Comparison of ENCODE assay signal across 28 cellular contexts in the genomic region with DNA sequence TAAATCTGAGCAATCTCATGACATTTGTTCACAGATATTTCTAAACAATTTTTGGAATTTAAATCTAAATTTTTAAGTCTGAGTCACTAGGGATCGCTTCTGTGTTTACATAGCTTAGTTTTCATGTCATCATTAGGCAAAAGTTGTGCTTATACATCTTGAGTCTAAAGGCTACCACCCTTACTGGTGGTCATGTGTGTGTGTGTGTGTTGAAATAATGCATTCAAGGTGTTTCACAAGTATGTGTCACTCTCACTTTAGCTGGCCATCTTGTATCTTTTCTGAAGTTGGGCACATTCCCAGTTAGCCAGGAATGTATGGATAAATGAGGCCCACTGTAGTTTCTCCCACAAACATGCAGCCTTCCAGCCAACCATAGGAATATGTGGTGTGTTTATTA.
"Had no signal": no experiment of that assay in that cellular context is flagged by ENCODE, and none has a peak within 500 bp of the region (broad histone marks: within the 10 kb centered on the region; RNA-seq: fewer than 3 reads in every experiment).

No MANE protein-coding gene starts in this region.

- DNase-seq: activated CD4-positive, alpha-beta T cell treated with anti-CD3 and anti-CD28 coated beads, Interleukin-2, amount 10 ng/mL, durations not matched to agents 7 days and 5 days; activated CD8-positive, alpha-beta memory T cell treated with anti-CD3 and anti-CD28 coated beads, Interleukin-2, amount 10 ng/mL, durations not matched to agents 7 days and 5 days; activated CD8-positive, alpha-beta T cell treated with anti-CD3 and anti-CD28 coated beads for 36 hours; activated gamma-delta T cell; activated naive CD4-positive, alpha-beta T cell treated with anti-CD3 and anti-CD28 coated beads, Interleukin-2, amount 50 U/mL, for 16 hours; activated naive CD8-positive, alpha-beta T cell treated with anti-CD3 and anti-CD28 coated beads, Interleukin-2, amount 50 U/mL, for 24 hours; anterior cingulate cortex; colonic mucosa; gastrocnemius medialis; heart left ventricle; islet precursor cell; left cardiac atrium; mucosa of descending colon; nephron progenitor cell; nucleus accumbens; small intestine; stimulated activated CD4-positive, alpha-beta T cell treated with anti-CD3 and anti-CD28 coated beads, Interleukin-2, amount 100 ng/mL, for 24 hours; stimulated activated naive CD8-positive, alpha-beta T cell treated with anti-CD3 and anti-CD28 coated beads, Interleukin-15, amount 100 ng/mL, for 72 hours; transverse colon; uterus had no signal

- H3K27me3 Mint-ChIP-seq: activated CD4-positive, alpha-beta T cell treated with anti-CD3 and anti-CD28 coated beads, Interleukin-2, amount 10 ng/mL, durations not matched to agents 7 days and 5 days; activated CD8-positive, alpha-beta memory T cell treated with anti-CD3 and anti-CD28 coated beads, Interleukin-2, amount 10 ng/mL, durations not matched to agents 7 days and 5 days; activated CD8-positive, alpha-beta T cell treated with anti-CD3 and anti-CD28 coated beads for 36 hours; activated naive CD8-positive, alpha-beta T cell treated with anti-CD3 and anti-CD28 coated beads, Interleukin-2, amount 50 U/mL, for 24 hours; brain; central memory CD8-positive, alpha-beta T cell; stimulated activated naive CD8-positive, alpha-beta T cell treated with anti-CD3 and anti-CD28 coated beads, Interleukin-15, amount 100 ng/mL, for 72 hours had no signal

- H3K36me3 Mint-ChIP-seq: activated CD8-positive, alpha-beta memory T cell treated with anti-CD3 and anti-CD28 coated beads, Interleukin-2, amount 10 ng/mL, durations not matched to agents 7 days and 5 days; brain; stimulated activated effector memory CD8-positive, alpha-beta T cell treated with anti-CD3 and anti-CD28 coated beads, Interleukin-12 subunit alpha, Interleukin-12 subunit beta, amount 100 ng/mL, for 72 hours had no signal

- H3K27ac Mint-ChIP-seq: activated CD4-positive, alpha-beta T cell treated with anti-CD3 and anti-CD28 coated beads, Interleukin-2, amount 10 ng/mL, durations not matched to agents 7 days and 5 days; activated CD8-positive, alpha-beta memory T cell treated with anti-CD3 and anti-CD28 coated beads, Interleukin-2, amount 10 ng/mL, durations not matched to agents 7 days and 5 days; activated CD8-positive, alpha-beta T cell treated with anti-CD3 and anti-CD28 coated beads for 36 hours; activated naive CD8-positive, alpha-beta T cell treated with anti-CD3 and anti-CD28 coated beads, Interleukin-2, amount 50 U/mL, for 24 hours; activated T-helper 1 cell treated with anti-CD3 and anti-CD28 coated beads, Interleukin-12 subunit alpha, Interleukin-12 subunit beta, Interleukin-2, Interleukin-4 antibody, amounts not matched to agents 30 ng/mL and 10 ng/mL and 1 ng/mL, durations not matched to agents 14 hours and 24 hours and 36 hours; brain; nephron progenitor cell; stimulated activated effector memory CD8-positive, alpha-beta T cell treated with anti-CD3 and anti-CD28 coated beads, Interleukin-12 subunit alpha, Interleukin-12 subunit beta, amount 100 ng/mL, for 72 hours; stimulated activated naive CD8-positive, alpha-beta T cell treated with anti-CD3 and anti-CD28 coated beads, Interleukin-15, amount 100 ng/mL, for 72 hours had no signal

- H3K27ac ChIP-seq: colonic mucosa, gastrocnemius medialis, heart left ventricle, suprapubic skin, transverse colon, uterus, VCaP had no signal

- H3K4me1 Mint-ChIP-seq: activated CD4-positive, alpha-beta T cell treated with anti-CD3 and anti-CD28 coated beads, Interleukin-2, amount 10 ng/mL, durations not matched to agents 7 days and 5 days; activated CD8-positive, alpha-beta memory T cell treated with anti-CD3 and anti-CD28 coated beads, Interleukin-2, amount 10 ng/mL, durations not matched to agents 7 days and 5 days; activated naive CD8-positive, alpha-beta T cell treated with anti-CD3 and anti-CD28 coated beads, Interleukin-2, amount 50 U/mL, for 24 hours; brain; central memory CD8-positive, alpha-beta T cell; nephron progenitor cell; stimulated activated effector memory CD8-positive, alpha-beta T cell treated with anti-CD3 and anti-CD28 coated beads, Interleukin-12 subunit alpha, Interleukin-12 subunit beta, amount 100 ng/mL, for 72 hours; stimulated activated naive CD8-positive, alpha-beta T cell treated with anti-CD3 and anti-CD28 coated beads, Interleukin-15, amount 100 ng/mL, for 72 hours had no signal

- H3K4me1 ChIP-seq: colonic mucosa, gastrocnemius medialis, heart left ventricle, suprapubic skin, transverse colon, uterus had no signal

- H3K4me3 Mint-ChIP-seq: activated CD4-positive, alpha-beta T cell treated with anti-CD3 and anti-CD28 coated beads, Interleukin-2, amount 10 ng/mL, durations not matched to agents 7 days and 5 days; activated CD8-positive, alpha-beta memory T cell treated with anti-CD3 and anti-CD28 coated beads, Interleukin-2, amount 10 ng/mL, durations not matched to agents 7 days and 5 days; activated CD8-positive, alpha-beta T cell treated with anti-CD3 and anti-CD28 coated beads for 36 hours; activated naive CD8-positive, alpha-beta T cell treated with anti-CD3 and anti-CD28 coated beads, Interleukin-2, amount 50 U/mL, for 24 hours; activated T-helper 1 cell treated with anti-CD3 and anti-CD28 coated beads, Interleukin-12 subunit alpha, Interleukin-12 subunit beta, Interleukin-2, Interleukin-4 antibody, amounts not matched to agents 30 ng/mL and 10 ng/mL and 1 ng/mL, durations not matched to agents 14 hours and 24 hours and 36 hours; brain; central memory CD8-positive, alpha-beta T cell; nephron progenitor cell; stimulated activated effector memory CD8-positive, alpha-beta T cell treated with anti-CD3 and anti-CD28 coated beads, Interleukin-12 subunit alpha, Interleukin-12 subunit beta, amount 100 ng/mL, for 72 hours; stimulated activated naive CD8-positive, alpha-beta T cell treated with anti-CD3 and anti-CD28 coated beads, Interleukin-15, amount 100 ng/mL, for 72 hours had no signal

- FAIRE-seq: small intestine had no signal

- ATAC-seq: activated CD4-positive, CD25-positive, alpha-beta regulatory T cell treated with anti-CD3 and anti-CD28 coated beads, Interleukin-2, amount 50 U/mL, for 24 hours; activated CD8-positive, alpha-beta memory T cell treated with anti-CD3 and anti-CD28 coated beads, Interleukin-2, amount 10 ng/mL, durations not matched to agents 7 days and 5 days; activated CD8-positive, alpha-beta T cell treated with anti-CD3 and anti-CD28 coated beads for 36 hours; activated naive CD8-positive, alpha-beta T cell treated with anti-CD3 and anti-CD28 coated beads, Interleukin-2, amount 50 U/mL, for 24 hours; gastrocnemius medialis; heart left ventricle; left cardiac atrium; mucosa of descending colon; sciatic nerve; stimulated activated effector memory CD8-positive, alpha-beta T cell treated with anti-CD3 and anti-CD28 coated beads, Interleukin-12 subunit alpha, Interleukin-12 subunit beta, amount 100 ng/mL, for 72 hours; stimulated activated naive CD8-positive, alpha-beta T cell treated with anti-CD3 and anti-CD28 coated beads, Interleukin-15, amount 100 ng/mL, for 72 hours had no signal

- H3K36me3 ChIP-seq: colonic mucosa, gastrocnemius medialis, heart left ventricle, suprapubic skin, transverse colon, uterus had no signal

- H3K27me3 ChIP-seq: colonic mucosa, gastrocnemius medialis, heart left ventricle, suprapubic skin, transverse colon, uterus had no signal

- H3K4me3 ChIP-seq: colonic mucosa, gastrocnemius medialis, heart left ventricle, mucosa of descending colon, suprapubic skin, transverse colon, uterus had no signal

- H3K9me3 ChIP-seq: colonic mucosa, gastrocnemius medialis, transverse colon, uterus had no signal
